In genomic region chr7:76392531-76393115, GRCh38 we compare ENCODE assay signal across 8 cellular contexts. TPM values are rescaled to one million over a fixed set of nuclear protein-coding genes. Genes with fewer than 3 reads are reported as not detected.
DNase-seq lines count a peak whose midpoint lies in the region; ATAC-seq, FAIRE-seq and TF ChIP-seq lines count a peak whose summit lies in the region.

No MANE protein-coding gene starts in this region.

- no peak for TF ChIP-seq POLR2A in endothelial cell of umbilical vein (IDR thresholded peaks at IDR 0.05; ENCODE audit: low read depth, low read length)

- DNase-seq in Caco-2 (no peak), PC-3 (no peak), endothelial cell of umbilical vein (ENCODE audit: low read depth, low spot score) (no peak), osteoblast (ENCODE audit: insufficient read length, low spot score, missing footprints) (no peak), GM19239 (ENCODE audit: insufficient read length, low spot score) (no peak), NCI-H146 treated with DMSO at 0.1 percent for 48 hours (lab: John Stamatoyannopoulos, UW; ENCODE audit: unreplicated experiment) (no peak), NCI-H1048 (lab: John Stamatoyannopoulos, UW) (no peak), mucosa of gallbladder (ENCODE audit: low spot score) (no peak)

- H3K36me3 ChIP-seq in Caco-2 (ENCODE audit: control insufficient read depth, insufficient read depth, low read length) = no peaks in the 10 kb centered on the region
- no peaks in the 10 kb centered on the region for H3K36me3 ChIP-seq in PC-3 (ENCODE audit: low read depth, low read length)
- no peaks in the 10 kb centered on the region for H3K36me3 ChIP-seq in endothelial cell of umbilical vein (ENCODE audit: control insufficient read depth in 2 of 2, extremely low read depth in 1 of 2, insufficient read depth in 2 of 2, low read length in 2 of 2)
- no peaks in the 10 kb centered on the region for H3K36me3 ChIP-seq in osteoblast (ENCODE audit: insufficient read depth, low read length)

- intact Hi-C loops in Caco-2 (cut with micrococcal nuclease; ENCODE audit: unreplicated experiment) (loop anchor here (2.0 kb wide), 2 partner anchors 34 to 74 kb away; partner anchors contain the start of gene YWHAG), PC-3 (cut with micrococcal nuclease) (loop anchor here (2.0 kb wide), 1 partner anchor 34 kb away; the partner anchor contains the start of gene YWHAG), endothelial cell of umbilical vein (cut with micrococcal nuclease) (loop anchor here (2.0 kb wide), 1 partner anchor 34 kb away; the partner anchor contains the start of gene YWHAG)

- H3K79me2 ChIP-seq in PC-3 (ENCODE audit: low read length) (peaks cover 2% of the 10 kb centered on the region), endothelial cell of umbilical vein (ENCODE audit: control insufficient read depth, insufficient read depth, low read length) (no peaks in the 10 kb centered on the region), osteoblast (ENCODE audit: insufficient read depth, low read length) (no peaks in the 10 kb centered on the region)

- no peak for TF ChIP-seq CTCF in Caco-2 (IDR thresholded peaks at IDR 0.05; ENCODE audit: insufficient read depth in 1 of 2, low read depth in 1 of 2, low read length in 1 of 2, severe bottlenecking in 1 of 2, unreplicated experiment in 1 of 2)
- no peak for TF ChIP-seq CTCF in PC-3 (conservative IDR thresholded peaks at IDR 0.05; ENCODE audit: low read depth, low read length)
- TF ChIP-seq CTCF in endothelial cell of umbilical vein (IDR thresholded peaks at IDR 0.05; ENCODE audit: extremely low read depth in 1 of 2, insufficient read depth in 1 of 2, low read depth in 1 of 2, low read length in 2 of 2) = no peak
- TF ChIP-seq CTCF in osteoblast (IDR thresholded peaks at IDR 0.05; ENCODE audit: extremely low read depth, low read depth, low read length) = no peak

- POLR2A ChIA-PET in Caco-2 (lab: Charles Lee) = interaction anchor here (0.5 kb wide), 1 partner anchor 17 kb away, joined by 3 read pairs; no protein-coding TSS in a partner anchor
- POLR2A ChIA-PET in PC-3 (lab: Charles Lee; ENCODE audit: unreplicated experiment) = no interaction called here
- POLR2A ChIA-PET in endothelial cell of umbilical vein (lab: Charles Lee) = no interaction called here

- no peaks in the 10 kb centered on the region for H3K27me3 Mint-ChIP-seq in Caco-2 (ENCODE audit: insufficient read depth, unreplicated experiment)

- no peaks in the 10 kb centered on the region for H3K9me2 ChIP-seq in PC-3 (replicated peaks; ENCODE audit: low read length)

- H3K36me3 Mint-ChIP-seq in Caco-2 (ENCODE audit: insufficient read depth, unreplicated experiment) = no peaks in the 10 kb centered on the region

- H3K27ac Mint-ChIP-seq in Caco-2 (ENCODE audit: unreplicated experiment) = peak overlapping the region; percentile 90

- peak overlapping the region; percentile 78 for H3K4me3 Mint-ChIP-seq in Caco-2 (ENCODE audit: unreplicated experiment)

- H3K27me3 ChIP-seq in Caco-2 (replicated peaks; ENCODE audit: control insufficient read depth, insufficient read depth, low read length) (no peaks in the 10 kb centered on the region), PC-3 (ENCODE audit: low read length) (no peaks in the 10 kb centered on the region), endothelial cell of umbilical vein (ENCODE audit: control insufficient read depth in 2 of 2, insufficient read depth in 2 of 2, low read length in 2 of 2) (no peaks in the 10 kb centered on the region), osteoblast (ENCODE audit: insufficient read depth, low read length) (no peaks in the 10 kb centered on the region)

- dilution Hi-C loops in endothelial cell of umbilical vein (cut with MboI; ENCODE audit: extremely low pct_ligation_motif_present, low sequenced_read_pairs) = no loop called here

- H3K4me3 ChIP-seq in Caco-2 (ENCODE audit: low read depth, low read length) (peak overlapping the region; percentile 55), PC-3 (ENCODE audit: low read length) (peak overlapping the region; percentile 74; the same call in 1 of the 2 replicates), endothelial cell of umbilical vein (replicated peaks in 1 of 3; ENCODE audit: insufficient read depth in 1 of 3, low read depth in 1 of 3, low read length in 3 of 3) (no peak overlapping the region), osteoblast (ENCODE audit: insufficient read depth, low read length) (peak overlapping the region; percentile 84)

- peaks cover 20% of the 10 kb centered on the region for H3K4me1 ChIP-seq in Caco-2
- peaks cover 24% of the 10 kb centered on the region for H3K4me1 ChIP-seq in PC-3 (ENCODE audit: insufficient read depth, low read length)
- H3K4me1 ChIP-seq in endothelial cell of umbilical vein (ENCODE audit: control insufficient read depth, extremely low read depth, insufficient read depth, low read length) = peaks cover 10% of the 10 kb centered on the region
- peaks cover 11% of the 10 kb centered on the region for H3K4me1 ChIP-seq in osteoblast (ENCODE audit: insufficient read depth, low read length)

- H3K4me1 Mint-ChIP-seq in Caco-2 (ENCODE audit: low read depth, unreplicated experiment) = no peaks in the 10 kb centered on the region

- H3K9ac ChIP-seq in PC-3 (ENCODE audit: low read length) (peak overlapping the region; percentile 84), endothelial cell of umbilical vein (replicated peaks; ENCODE audit: extremely low read depth, insufficient read depth, low read length) (no peak overlapping the region)

- ATAC-seq in PC-3 = no peak

- CTCF ChIA-PET in Caco-2 (lab: Charles Lee) = interaction anchor here (0.6 kb wide), 1 partner anchor 139 kb away, joined by 3 read pairs; no protein-coding TSS in a partner anchor
- CTCF ChIA-PET in PC-3 (lab: Charles Lee) = no interaction called here
- CTCF ChIA-PET in endothelial cell of umbilical vein (lab: Charles Lee) = interaction anchor here (0.8 kb wide), 1 partner anchor 18 kb away, joined by 3 read pairs; no protein-coding TSS in a partner anchor

- H3F3A ChIP-seq in PC-3 (ENCODE audit: low read length, unreplicated experiment) = no peaks in the 10 kb centered on the region

- peak overlapping the region; percentile 34 for H3K27ac ChIP-seq in PC-3 (ENCODE audit: low read length)
- H3K27ac ChIP-seq in endothelial cell of umbilical vein (ENCODE audit: insufficient read depth, low read depth, low read length) = no peak overlapping the region
- H3K27ac ChIP-seq in osteoblast (ENCODE audit: low read depth, low read length) = peak overlapping the region; percentile 32

- no peaks in the 10 kb centered on the region for H4K20me1 ChIP-seq in PC-3 (ENCODE audit: low read length)
- no peaks in the 10 kb centered on the region for H4K20me1 ChIP-seq in endothelial cell of umbilical vein (replicated peaks; ENCODE audit: control insufficient read depth, extremely low read depth, insufficient read depth, low read length)
- no peaks in the 10 kb centered on the region for H4K20me1 ChIP-seq in osteoblast (ENCODE audit: insufficient read depth, low read length)

- H3K9me3 Mint-ChIP-seq in Caco-2 (ENCODE audit: unreplicated experiment) = no peaks in the 10 kb centered on the region

- FAIRE-seq in endothelial cell of umbilical vein (lab: Jason Lieb, UNC) (no peak), GM19239 (lab: Jason Lieb, UNC) (no peak)

- H3K4me2 ChIP-seq in PC-3 (ENCODE audit: low read length) (peak overlapping the region; percentile 99), endothelial cell of umbilical vein (ENCODE audit: insufficient read depth, low read length) (peak overlapping the region; percentile 48), osteoblast (ENCODE audit: insufficient read depth, low read length) (peak overlapping the region; percentile 78)

- no peaks in the 10 kb centered on the region for H3K9me3 ChIP-seq in Caco-2
- H3K9me3 ChIP-seq in PC-3 (ENCODE audit: low read length) = no peaks in the 10 kb centered on the region
- no peaks in the 10 kb centered on the region for H3K9me3 ChIP-seq in endothelial cell of umbilical vein (replicated peaks; ENCODE audit: control insufficient read depth, insufficient read depth, low read length)
- no peaks in the 10 kb centered on the region for H3K9me3 ChIP-seq in osteoblast (ENCODE audit: low read depth, low read length)

- H2AFZ ChIP-seq in PC-3 (ENCODE audit: low read length) (peak overlapping the region; percentile 95), endothelial cell of umbilical vein (ENCODE audit: low read depth, low read length) (peak overlapping the region; percentile 98), osteoblast (ENCODE audit: low read length) (peak overlapping the region; percentile 83)

- no peaks in the 10 kb centered on the region for H3K9me1 ChIP-seq in endothelial cell of umbilical vein (replicated peaks; ENCODE audit: control insufficient read depth, extremely low read depth, insufficient read depth, low read length)

- TSS peak; percentile 95 for BruUV-seq in Caco-2 (replicated peaks; lab: Mats Ljungman, UMichigan)
- TSS peak; percentile 95 for BruUV-seq in PC-3 (replicated peaks; lab: Mats Ljungman, UMichigan)
- BruUV-seq in endothelial cell of umbilical vein (replicated peaks; lab: Mats Ljungman, UMichigan) = no TSS peak

RNA-seq across cellular contexts. Expression of gene SSC4D, which starts 16.9 kb away (rescaled TPM):
- total RNA-seq in Caco-2 (2022) = 1.1 and 1.6 TPM in 2 replicates
- total RNA-seq in PC-3 (2014; rRNA removed) = 0.86 and 1.3 TPM in 2 replicates
- 0.39 and 0.46 TPM in 2 replicates for total RNA-seq in endothelial cell of umbilical vein
- polyA plus RNA-seq in endothelial cell of umbilical vein = 0.88 and 1.1 TPM in 2 replicates
- 0.59 TPM in 2 replicates for polyA plus RNA-seq in endothelial cell of umbilical vein (2011; cell fraction: cytosol; rRNA removed)
- 0.26 and 0.38 TPM in 2 replicates for polyA plus RNA-seq in endothelial cell of umbilical vein (2011; cell fraction: nucleus; rRNA removed)
- 0.37 and 0.68 TPM in 2 replicates for polyA plus RNA-seq in endothelial cell of umbilical vein (2012)
- 0.30 and 0.53 TPM in 2 replicates for polyA minus RNA-seq in endothelial cell of umbilical vein
- polyA minus RNA-seq in endothelial cell of umbilical vein (2011; cell fraction: cytosol; rRNA and poly(A)+ RNA removed) = 1.7 TPM
- not detected in 2 replicates for polyA minus RNA-seq in endothelial cell of umbilical vein (2011; cell fraction: nucleus; rRNA and poly(A)+ RNA removed)
- 0.88 and 1.1 TPM in 2 replicates for total RNA-seq in osteoblast
- total RNA-seq in mucosa of gallbladder = 0.40 TPM

RNA-seq across cellular contexts. Expression of gene ZP3, which starts 32.1 kb away (rescaled TPM):
- total RNA-seq in Caco-2 (2022) (3.2 and 5.5 TPM in 2 replicates), PC-3 (2014; rRNA removed) (11.9 and 21.6 TPM in 2 replicates), endothelial cell of umbilical vein (0.32 and 4.0 TPM in 2 replicates), osteoblast (3.5 and 6.2 TPM in 2 replicates), mucosa of gallbladder (5.6 TPM)
- 3.0 and 4.3 TPM in 2 replicates for polyA plus RNA-seq in endothelial cell of umbilical vein
- 1.7 and 1.9 TPM in 2 replicates for polyA plus RNA-seq in endothelial cell of umbilical vein (2011; cell fraction: cytosol; rRNA removed)
- polyA plus RNA-seq in endothelial cell of umbilical vein (2011; cell fraction: nucleus; rRNA removed) = 1.4 and 1.7 TPM in 2 replicates
- 2.5 and 4.7 TPM in 2 replicates for polyA plus RNA-seq in endothelial cell of umbilical vein (2012)
- polyA minus RNA-seq in endothelial cell of umbilical vein = 2.6 and 6.7 TPM in 2 replicates
- 28.8 TPM for polyA minus RNA-seq in endothelial cell of umbilical vein (2011; cell fraction: cytosol; rRNA and poly(A)+ RNA removed)
- 0.24 and 0.48 TPM in 2 replicates for polyA minus RNA-seq in endothelial cell of umbilical vein (2011; cell fraction: nucleus; rRNA and poly(A)+ RNA removed)

RNA-seq across cellular contexts. Expression of gene YWHAG, which starts 33.8 kb away (rescaled TPM):
- total RNA-seq in Caco-2 (2022) (141 and 150 TPM in 2 replicates), PC-3 (2014; rRNA removed) (42.2 and 54.4 TPM in 2 replicates), endothelial cell of umbilical vein (199 and 205 TPM in 2 replicates), osteoblast (99.9 and 121 TPM in 2 replicates), mucosa of gallbladder (95.4 TPM)
- 41.3 and 55.6 TPM in 2 replicates for polyA plus RNA-seq in endothelial cell of umbilical vein
- 62.4 and 66.2 TPM in 2 replicates for polyA plus RNA-seq in endothelial cell of umbilical vein (2011; cell fraction: cytosol; rRNA removed)
- polyA plus RNA-seq in endothelial cell of umbilical vein (2011; cell fraction: nucleus; rRNA removed) = 38.7 and 46.1 TPM in 2 replicates
- 145 and 187 TPM in 2 replicates for polyA plus RNA-seq in endothelial cell of umbilical vein (2012)
- polyA minus RNA-seq in endothelial cell of umbilical vein = 94.8 and 112 TPM in 2 replicates
- polyA minus RNA-seq in endothelial cell of umbilical vein (2011; cell fraction: cytosol; rRNA and poly(A)+ RNA removed) = 82.6 TPM
- 34.6 and 36.4 TPM in 2 replicates for polyA minus RNA-seq in endothelial cell of umbilical vein (2011; cell fraction: nucleus; rRNA and poly(A)+ RNA removed)

Comparison
In these comparisons a context has a peak if more than half of its experiments do, and no peak if none do; other contexts are left out.
1. H3K4me3 ChIP-seq: peak in Caco-2 (single experiment), PC-3 (single experiment) and osteoblast (single experiment); none in endothelial cell of umbilical vein (0 of 3).
2. H3K4me2 ChIP-seq: peak in every context shown above with its lines; median percentile 99 in PC-3; 78 in osteoblast; 48 in endothelial cell of umbilical vein.
3. Peak in every context shown above with its lines, with median percentiles within 50 percentile points of each other: H2AFZ ChIP-seq.